Comparison of ENCODE assay signal across 24 cellular contexts in genomic region chr1:69919129-69919921, GRCh38.
A peak's percentile ranks its signal among the peaks of the same experiment; 100 is the strongest.
DNase-seq lines count a peak whose midpoint lies in the region; ATAC-seq, FAIRE-seq and TF ChIP-seq lines count a peak whose summit lies in the region.
"Had no signal": no experiment of that assay in that cellular context is flagged by ENCODE, and none has a peak within 500 bp of the region (broad histone marks: within the 10 kb centered on the region; RNA-seq: fewer than 3 reads in every experiment).

No MANE protein-coding gene starts in this region.

- no peak overlapping the region for H4K91ac ChIP-seq in H9 (ENCODE audit: insufficient read length, low read depth, low read length)

- no peaks in the 10 kb centered on the region for H3K36me3 ChIP-seq in endodermal cell (ENCODE audit: control insufficient read depth, insufficient read depth, low read length)
- no peaks in the 10 kb centered on the region for H3K36me3 ChIP-seq in suprapubic skin
- H3K36me3 ChIP-seq in body of pancreas (replicated peaks in 1 of 2; ENCODE audit: insufficient read depth in 1 of 2, low read depth in 2 of 2): no peaks in the 10 kb centered on the region
- H3K36me3 ChIP-seq: BLaER1 had no signal

- no peaks in the 10 kb centered on the region for H3K9me3 ChIP-seq in H9 (ENCODE audit: control insufficient read depth, low read depth, low read length)
- H3K9me3 ChIP-seq in endodermal cell (ENCODE audit: control insufficient read depth, low read length): no peaks in the 10 kb centered on the region
- no peaks in the 10 kb centered on the region for H3K9me3 ChIP-seq in suprapubic skin
- H3K9me3 ChIP-seq in body of pancreas: no peaks in the 10 kb centered on the region

- H3K4me3 Mint-ChIP-seq in H9 (no peak overlapping the region), endodermal cell (no peak overlapping the region)
- H3K4me3 Mint-ChIP-seq: CD8-positive, alpha-beta T cell; HFFc6 had no signal

- H2AFZ ChIP-seq in H9 (ENCODE audit: low read length): no peak overlapping the region

- no peak overlapping the region for H3K56ac ChIP-seq in H9 (ENCODE audit: insufficient read length, low read depth, low read length)

- TF ChIP-seq EP300 in suprapubic skin (IDR thresholded peaks at IDR 0.05): no peak

- intact Hi-C loops in body of pancreas (cut with DNase I): no loop called here

- H2BK120ac ChIP-seq in H9 (ENCODE audit: low read depth, low read length, poor library complexity, severe bottlenecking): no peak overlapping the region

- no peak overlapping the region for H3K4me2 ChIP-seq in H9 (ENCODE audit: insufficient read depth, insufficient read length, low read length)
- H3K4me2 ChIP-seq: BLaER1 had no signal

- H2BK15ac ChIP-seq in H9 (ENCODE audit: low read depth, low read length): no peak overlapping the region

- H4K8ac ChIP-seq in H9 (replicated peaks; ENCODE audit: insufficient read length, low read depth, low read length): no peak overlapping the region

- H3K9ac ChIP-seq in H9 (ENCODE audit: extremely low read depth, insufficient read length, low read length): no peak overlapping the region
- H3K9ac ChIP-seq in endodermal cell (ENCODE audit: extremely low read depth, low read length, poor library complexity, severe bottlenecking): no peak overlapping the region
- H3K9ac ChIP-seq: BLaER1 had no signal

- H2AK5ac ChIP-seq in H9 (ENCODE audit: insufficient read length, low read length): no peak overlapping the region

- no peaks in the 10 kb centered on the region for H3K79me2 ChIP-seq in H9 (ENCODE audit: insufficient read depth, low read length)

- no peak overlapping the region for H3K18ac ChIP-seq in H9 (ENCODE audit: insufficient read length, low read depth, low read length)

- H3K36me3 Mint-ChIP-seq in H9 (ENCODE audit: insufficient read depth in 1 of 3, low read depth in 3 of 3) (no peaks in the 10 kb centered on the region), endodermal cell (ENCODE audit: low read depth) (no peaks in the 10 kb centered on the region)
- H3K36me3 Mint-ChIP-seq: CD8-positive, alpha-beta T cell had no signal

- no peaks in the 10 kb centered on the region for H4K20me1 ChIP-seq in H9 (ENCODE audit: control insufficient read depth, insufficient read depth, insufficient read length)
- H4K20me1 ChIP-seq: BLaER1 had no signal

- H3K27me3 Mint-ChIP-seq in H9 (ENCODE audit: low read depth) (no peaks in the 10 kb centered on the region), endodermal cell (ENCODE audit: insufficient read depth) (no peaks in the 10 kb centered on the region)

- H2BK12ac ChIP-seq in H9 (ENCODE audit: insufficient read length, low read depth, low read length): no peak overlapping the region

- no peak overlapping the region for H3T11ph ChIP-seq in H9 (ENCODE audit: low read length)

- H3K4me1 ChIP-seq in H9 (ENCODE audit: insufficient read depth, low read length) (no peaks in the 10 kb centered on the region), endodermal cell (ENCODE audit: control insufficient read depth, insufficient read depth, low read length) (no peaks in the 10 kb centered on the region), suprapubic skin (peaks cover 10% of the 10 kb centered on the region), body of pancreas (no peaks in the 10 kb centered on the region)
- H3K4me1 ChIP-seq: BLaER1 had no signal

- H3K14ac ChIP-seq in H9 (ENCODE audit: insufficient read depth, low read length): no peak overlapping the region

- H3K4ac ChIP-seq in H9 (ENCODE audit: low read depth, low read length): no peak overlapping the region

- H3K27me3 ChIP-seq in H9 (ENCODE audit: insufficient read depth, low read length) (no peaks in the 10 kb centered on the region), endodermal cell (ENCODE audit: control insufficient read depth, insufficient read depth, low read length, poor library complexity, severe bottlenecking) (no peaks in the 10 kb centered on the region), suprapubic skin (no peaks in the 10 kb centered on the region), body of pancreas (no peaks in the 10 kb centered on the region)
- H3K27me3 ChIP-seq: BLaER1 had no signal

- H3K4me1 Mint-ChIP-seq in H9 (peaks cover 0 to 3% of the 10 kb centered on the region in 2 experiments; a peak in 2 of 4 replicates), endodermal cell (no peaks in the 10 kb centered on the region)

- H2BK20ac ChIP-seq in H9 (ENCODE audit: low read depth, low read length, poor library complexity, severe bottlenecking): no peak overlapping the region

- TF ChIP-seq CTCF in H9 (conservative IDR thresholded peaks at IDR 0.05) (no peak), endodermal cell (conservative IDR thresholded peaks at IDR 0.05) (no peak), suprapubic skin (IDR thresholded peaks at IDR 0.05) (no peak), body of pancreas (IDR thresholded peaks at IDR 0.05) (no peak)

- H3K27ac ChIP-seq in H9 (ENCODE audit: insufficient read length, low read depth, low read length): no peak overlapping the region
- no peak overlapping the region for H3K27ac ChIP-seq in endodermal cell (ENCODE audit: low read depth, low read length)
- H3K27ac ChIP-seq in suprapubic skin: no peak overlapping the region
- no peak overlapping the region for H3K27ac ChIP-seq in body of pancreas
- H3K27ac ChIP-seq: BLaER1, HL-60 had no signal

- no peak overlapping the region for H4K5ac ChIP-seq in H9 (ENCODE audit: insufficient read length, low read depth, low read length)

- no peak for FAIRE-seq in HTR-8/SVneo (lab: Jason Lieb, UNC)
- FAIRE-seq: G401.6, GM18507, H54, RCC 7860 had no signal

- no peak for ATAC-seq in body of pancreas
- ATAC-seq: CD8-positive, alpha-beta T cell had no signal

- DNase-seq in ELF-1 (ENCODE audit: low read depth, low spot score) (peak; percentile 10), H9 (peak; percentile 43), endodermal cell (peak; percentile 49), suprapubic skin (ENCODE audit: low spot score in 2 of 2) (peak; percentile 57 to 77), NCI-H82 (lab: John Stamatoyannopoulos, UW) (no peak), body of pancreas (no peak), HTR-8/SVneo (ENCODE audit: insufficient read length, low spot score) (no peak)
- DNase-seq: CD8-positive, alpha-beta T cell; DND-41; HFFc6; KG1; NCI-H1092 treated with DMSO at 0.1 percent for 48 hours; NCI-H1436 treated with DMSO at 0.1 percent for 48 hours; NCI-H2029 treated with DMSO at 0.1 percent for 48 hours; NCI-H2171; NCI-H524 treated with DMSO at 0.1 percent for 48 hours; SHP77; SW 1271 had no signal

- no peaks in the 10 kb centered on the region for H3K79me1 ChIP-seq in H9 (ENCODE audit: insufficient read depth, low read depth, low read length, poor library complexity, severe bottlenecking)

- H3K4me3 ChIP-seq in endodermal cell (ENCODE audit: low read length) (no peak overlapping the region), suprapubic skin (no peak overlapping the region), body of pancreas (no peak overlapping the region)
- H3K4me3 ChIP-seq: BLaER1 had no signal

- TF ChIP-seq POLR2A in suprapubic skin (IDR thresholded peaks at IDR 0.05) (no peak), body of pancreas (IDR thresholded peaks at IDR 0.05) (no peak)

- WGBS in H9 (ENCODE audit: extremely low coverage, insufficient read length, low lambda C conversion rate): no CpG with 5 or more reads among the region's 36 CpGs
- WGBS in endodermal cell (ENCODE audit: insufficient coverage in 1 of 2, insufficient read length in 1 of 2), 2 experiments: 96% methylated on average over 13 to 36 of the region's 36 CpGs
- 95% methylated on average over 22 of the region's 36 CpGs for WGBS in suprapubic skin
- WGBS in body of pancreas, 2 donors: 82 to 91% methylated on average over 33 to 35 of the region's 36 CpGs

- H3K23ac ChIP-seq in H9 (ENCODE audit: insufficient read length, low read depth, low read length): no peak overlapping the region

- H3K27ac Mint-ChIP-seq in H9: no peak overlapping the region
- no peak overlapping the region for H3K27ac Mint-ChIP-seq in endodermal cell
- H3K27ac Mint-ChIP-seq: CD8-positive, alpha-beta T cell; HFFc6 had no signal

- H3K23me2 ChIP-seq in H9 (ENCODE audit: insufficient read length, low read depth, low read length, poor library complexity, severe bottlenecking): no peaks in the 10 kb centered on the region

- H3K9me3 Mint-ChIP-seq in H9: no peaks in the 10 kb centered on the region
- no peaks in the 10 kb centered on the region for H3K9me3 Mint-ChIP-seq in endodermal cell

- H2BK5ac ChIP-seq in H9 (ENCODE audit: insufficient read length, low read length): no peak overlapping the region

Comparison
In these comparisons a context has a peak if more than half of its experiments do, and no peak if none do; other contexts are left out.
1. DNase-seq: peak in ELF-1 (single experiment), H9 (single experiment), endodermal cell (single experiment) and suprapubic skin (2 of 2); none in NCI-H82 (single experiment), body of pancreas (0 of 4) and HTR-8/SVneo (single experiment).